Comparison of ENCODE assay signal across 18 cellular contexts in genomic region chr3:37762698-37763097, GRCh38.
A peak's percentile ranks its signal among the peaks of the same experiment; 100 is the strongest.
DNase-seq lines count a peak whose midpoint lies in the region; ATAC-seq and TF ChIP-seq lines count a peak whose summit lies in the region.
"Had no signal": no experiment of that assay in that cellular context is flagged by ENCODE, and none has a peak within 500 bp of the region (broad histone marks: within the 10 kb centered on the region; RNA-seq: fewer than 3 reads in every experiment).

No MANE protein-coding gene starts in this region.

- intact Hi-C loops in Right ventricle myocardium inferior (cut with DNase I) (no loop called here), cardiac septum (cut with DNase I) (no loop called here), left lung (cut with DNase I) (no loop called here)
- intact Hi-C loops in CD4-positive, alpha-beta memory T cell (cut with micrococcal nuclease), result no loop called here

- WGBS in endodermal cell (ENCODE audit: insufficient coverage in 1 of 2, insufficient read length in 1 of 2), 2 experiments, result 83 to 92% methylated on average over 3 to 4 of the region's 4 CpGs

- no peak overlapping the region for H3K27ac ChIP-seq in endodermal cell (ENCODE audit: low read depth, low read length)
- no peak overlapping the region for H3K27ac ChIP-seq in left lung
- no peak overlapping the region for H3K27ac ChIP-seq in Peyer's patch
- H3K27ac ChIP-seq in CD4-positive, alpha-beta memory T cell (ENCODE audit: low read depth, low read length), result no peak overlapping the region
- H3K27ac ChIP-seq: hepatocyte had no signal

- DNase-seq in Right ventricle myocardium inferior (ENCODE audit: missing footprints) (no peak), cardiac septum (ENCODE audit: low spot score) (no peak), endodermal cell (peak; percentile 53), left lung (no peak), NCI-H2227 (lab: John Stamatoyannopoulos, UW; ENCODE audit: unreplicated experiment) (no peak), Peyer's patch (no peak)
- no peak for DNase-seq in CD4-positive, alpha-beta memory T cell
- DNase-seq: activated CD4-positive, alpha-beta T cell treated with anti-CD3 and anti-CD28 coated beads for 1 hour; activated naive CD4-positive, alpha-beta T cell treated with anti-CD3 and anti-CD28 coated beads, Interleukin-2, amount 50 U/mL, for 16 hours; CD8-positive, alpha-beta memory T cell; EL; KG1; NCI-H1436 treated with DMSO at 0.1 percent for 48 hours; NCI-H524 treated with DMSO at 0.1 percent for 48 hours; T-helper 2 cell had no signal

- H3K9me3 Mint-ChIP-seq in endodermal cell, result no peaks in the 10 kb centered on the region
- H3K9me3 Mint-ChIP-seq in CD4-positive, alpha-beta memory T cell, result peaks cover 0 to 2% (median 0%) of the 10 kb centered on the region in 8 donors
- H3K9me3 Mint-ChIP-seq: central memory CD8-positive, alpha-beta T cell had no signal

- ATAC-seq in Right ventricle myocardium inferior (peak; percentile 57), left lung (peak; percentile 28), HG03175 (IDR thresholded peaks at IDR 0.05; ENCODE audit: unreplicated experiment) (no peak)

- H3K9me3 ChIP-seq in endodermal cell (ENCODE audit: control insufficient read depth, low read length) (no peaks in the 10 kb centered on the region), left lung (no peaks in the 10 kb centered on the region), Peyer's patch (no peaks in the 10 kb centered on the region)
- no peaks in the 10 kb centered on the region for H3K9me3 ChIP-seq in CD4-positive, alpha-beta memory T cell (ENCODE audit: control insufficient read depth in 1 of 2, low read length in 2 of 2)

- peaks cover 9% of the 10 kb centered on the region for H3K4me1 ChIP-seq in endodermal cell (ENCODE audit: control insufficient read depth, insufficient read depth, low read length)
- H3K4me1 ChIP-seq in left lung, result peaks cover 20 to 23% of the 10 kb centered on the region in 2 donors
- H3K4me1 ChIP-seq in Peyer's patch, result no peaks in the 10 kb centered on the region
- H3K4me1 ChIP-seq in CD4-positive, alpha-beta memory T cell (ENCODE audit: insufficient read depth, low read length), result no peaks in the 10 kb centered on the region

- no peaks in the 10 kb centered on the region for H3K27me3 ChIP-seq in endodermal cell (ENCODE audit: control insufficient read depth, insufficient read depth, low read length, poor library complexity, severe bottlenecking)
- no peaks in the 10 kb centered on the region for H3K27me3 ChIP-seq in left lung
- H3K27me3 ChIP-seq in Peyer's patch, result no peaks in the 10 kb centered on the region
- H3K27me3 ChIP-seq in CD4-positive, alpha-beta memory T cell (ENCODE audit: insufficient read depth, low read length), result no peaks in the 10 kb centered on the region
- H3K27me3 ChIP-seq: hepatocyte had no signal

- H3K4me1 Mint-ChIP-seq in endodermal cell, result peaks cover 18% of the 10 kb centered on the region
- no peaks in the 10 kb centered on the region for H3K4me1 Mint-ChIP-seq in CD4-positive, alpha-beta memory T cell
- H3K4me1 Mint-ChIP-seq: CD8-positive, alpha-beta memory T cell; central memory CD8-positive, alpha-beta T cell had no signal

- TF ChIP-seq POLR2A in Peyer's patch (IDR thresholded peaks at IDR 0.05), result no peak

- POLR2A ChIA-PET in CD4-positive, alpha-beta memory T cell (lab: Charles Lee; ENCODE audit: partially characterized antibody), result no interaction called here

- H3K9ac ChIP-seq in endodermal cell (ENCODE audit: extremely low read depth, low read length, poor library complexity, severe bottlenecking), result no peak overlapping the region

- no peaks in the 10 kb centered on the region for H3K27me3 Mint-ChIP-seq in endodermal cell (ENCODE audit: insufficient read depth)
- H3K27me3 Mint-ChIP-seq in CD4-positive, alpha-beta memory T cell, result peaks cover 0 to 4% of the 10 kb centered on the region in 2 donors

- H3K4me3 Mint-ChIP-seq in endodermal cell, result no peak overlapping the region
- no peak overlapping the region for H3K4me3 Mint-ChIP-seq in CD4-positive, alpha-beta memory T cell
- H3K4me3 Mint-ChIP-seq: CD8-positive, alpha-beta memory T cell; central memory CD8-positive, alpha-beta T cell had no signal

- H3K4me3 ChIP-seq in endodermal cell (ENCODE audit: low read length) (no peak overlapping the region), left lung (no peak overlapping the region), Peyer's patch (no peak overlapping the region)
- no peak overlapping the region for H3K4me3 ChIP-seq in CD4-positive, alpha-beta memory T cell (ENCODE audit: low read length in 2 of 2)
- H3K4me3 ChIP-seq: hepatocyte had no signal

- CTCF ChIA-PET in CD4-positive, alpha-beta memory T cell (lab: Charles Lee; ENCODE audit: partially characterized antibody), result no interaction called here

- no peak for TF ChIP-seq CTCF in endodermal cell (conservative IDR thresholded peaks at IDR 0.05)
- TF ChIP-seq CTCF in left lung (IDR thresholded peaks at IDR 0.05), result no peak
- no peak for TF ChIP-seq CTCF in Peyer's patch (IDR thresholded peaks at IDR 0.05)

- peaks cover 18% of the 10 kb centered on the region for H3K36me3 Mint-ChIP-seq in endodermal cell (ENCODE audit: low read depth)
- no peaks in the 10 kb centered on the region for H3K36me3 Mint-ChIP-seq in CD4-positive, alpha-beta memory T cell
- H3K36me3 Mint-ChIP-seq: CD8-positive, alpha-beta memory T cell had no signal

- H3K36me3 ChIP-seq in endodermal cell (ENCODE audit: control insufficient read depth, insufficient read depth, low read length) (no peaks in the 10 kb centered on the region), left lung (no peaks in the 10 kb centered on the region), Peyer's patch (no peaks in the 10 kb centered on the region)
- no peaks in the 10 kb centered on the region for H3K36me3 ChIP-seq in CD4-positive, alpha-beta memory T cell (ENCODE audit: insufficient read depth, low read length)

- no peak overlapping the region for H3K27ac Mint-ChIP-seq in endodermal cell
- H3K27ac Mint-ChIP-seq in CD4-positive, alpha-beta memory T cell, result no peak overlapping the region
